Comparison of ENCODE assay signal across 9 cellular contexts in genomic region chrX:136608295-136608933, GRCh38. TPM values are rescaled to one million over a fixed set of nuclear protein-coding genes. Genes with fewer than 3 reads are reported as not detected.
A peak's percentile ranks its signal among the peaks of the same experiment; 100 is the strongest.
DNase-seq lines count a peak whose midpoint lies in the region; ATAC-seq, FAIRE-seq and TF ChIP-seq lines count a peak whose summit lies in the region.
"Had no signal": no experiment of that assay in that cellular context is flagged by ENCODE, and none has a peak within 500 bp of the region (broad histone marks: within the 10 kb centered on the region; RNA-seq: fewer than 3 reads in every experiment).

No MANE protein-coding gene starts in this region.

- TF ChIP-seq RAD21 in SK-N-SH (IDR thresholded peaks at IDR 0.05; ENCODE audit: low read length) (peak; percentile 34; the same call in 1 of the 2 replicates), GM12878 (IDR thresholded peaks at IDR 0.05; ENCODE audit: insufficient read depth, low read depth, low read length) (peak; percentile 64)

- no peaks in the 10 kb centered on the region for H4K20me1 ChIP-seq in SK-N-SH (ENCODE audit: insufficient read depth)
- no peaks in the 10 kb centered on the region for H4K20me1 ChIP-seq in GM12878 (ENCODE audit: control insufficient read depth, insufficient read depth)

- no peak overlapping the region for H3K9ac ChIP-seq in SK-N-SH
- H3K9ac ChIP-seq in GM12878 (ENCODE audit: control insufficient read depth, insufficient read depth, low read length): no peak overlapping the region

- H3K27me3 ChIP-seq in SK-N-SH (ENCODE audit: insufficient read depth): no peaks in the 10 kb centered on the region
- no peaks in the 10 kb centered on the region for H3K27me3 ChIP-seq in GM12878 (replicated peaks in 1 of 2; ENCODE audit: control insufficient read depth in 2 of 2, insufficient read depth in 2 of 2, low read length in 1 of 2)
- H3K27me3 ChIP-seq in thyroid gland: no peaks in the 10 kb centered on the region

- in situ Hi-C loops in GM12878 (cut with MboI): no loop called here

- no TSS peak for BruUV-seq in GM12878 (replicated peaks; lab: Mats Ljungman, UMichigan)

- SMC1A ChIA-PET in GM12878 (lab: Charles Lee; ENCODE audit: uncharacterized antibody, unreplicated experiment): interaction anchor here (0.6 to 6.0 kb wide), 14 partner anchors 9 to 317 kb away, joined by 3 to 100 read pairs (median 4); no protein-coding TSS in a partner anchor

- RAD21 ChIA-PET in GM12878 (lab: Charles Lee; ENCODE audit: unreplicated experiment): interaction anchor here (0.6 to 4.9 kb wide), 9 partner anchors 9 to 107 kb away, joined by 3 to 73 read pairs (median 4); no protein-coding TSS in a partner anchor

- no peak for FAIRE-seq in GM12878 (lab: Jason Lieb, UNC)
- FAIRE-seq: frontal cortex had no signal

- H3K79me2 ChIP-seq in SK-N-SH (ENCODE audit: insufficient read depth): no peaks in the 10 kb centered on the region
- H3K79me2 ChIP-seq in GM12878 (ENCODE audit: control insufficient read depth, insufficient read depth, low read length): no peaks in the 10 kb centered on the region

- H3K4me3 ChIP-seq in SK-N-SH (ENCODE audit: low read depth in 2 of 2, low read length in 1 of 2): no peak overlapping the region
- H3K4me3 ChIP-seq in GM12878: no peak overlapping the region
- no peak overlapping the region for H3K4me3 ChIP-seq in thyroid gland (replicated peaks in 1 of 3)

- H3K4me2 ChIP-seq in SK-N-SH (no peak overlapping the region), GM12878 (ENCODE audit: control insufficient read depth, insufficient read depth) (no peak overlapping the region)

- TF ChIP-seq EP300 in SK-N-SH (IDR thresholded peaks at IDR 0.05; ENCODE audit: borderline replicate concordance in 1 of 2, low read depth in 1 of 2, low read length in 1 of 2) (no peak), GM12878 (IDR thresholded peaks at IDR 0.05; ENCODE audit: borderline replicate concordance in 1 of 2, control insufficient read depth in 1 of 2, low read depth in 2 of 2, low read length in 2 of 2) (no peak)

- 44% methylated on average over 7 of the region's 10 CpGs for WGBS in SK-N-SH (ENCODE audit: low lambda C conversion rate)
- WGBS in GM12878 (ENCODE audit: insufficient coverage, insufficient replicate concordance, low lambda C conversion rate, missing lambda C conversion rate): 35% methylated on average over 10 of the region's 10 CpGs
- 44 to 61% methylated on average over 7 to 10 of the region's 10 CpGs for WGBS in thyroid gland, 2 donors

- CTCF ChIA-PET in SK-N-SH (lab: Yijun Ruan, JAX): no interaction called here
- CTCF ChIA-PET in GM12878 (lab: Yijun Ruan, JAX): interaction anchor here (0.6 to 6.8 kb wide), 24 partner anchors 8 to 316 kb away, joined by 3 to 104 read pairs (median 4); no protein-coding TSS in a partner anchor

- no peaks in the 10 kb centered on the region for H3K9me2 ChIP-seq in SK-N-SH

- ATAC-seq in GM12878 (peak; percentile 80), HG03097 (IDR thresholded peaks at IDR 0.05; ENCODE audit: low FRiP score, unreplicated experiment) (no peak)

- peak; percentile 18 for TF ChIP-seq CTCF in GM20000 (IDR thresholded peaks at IDR 0.05; ENCODE audit: extremely low read depth, missing control alignments)
- 0 out of 2 replicates have a peak, but pooled peaks have one; percentile 32 for TF ChIP-seq CTCF in SK-N-SH (IDR thresholded peaks at IDR 0.05)
- TF ChIP-seq CTCF in GM12878 (IDR thresholded peaks at IDR 0.05 in 2 of 3, conservative IDR thresholded peaks at IDR 0.05 in 1 of 3; ENCODE audit: control insufficient read depth in 2 of 3, extremely low read depth in 1 of 3, insufficient read depth in 1 of 3, low read depth in 3 of 3, low read length in 3 of 3): peak; percentile 14 to 37 (median 29); a peak in 4 of 6 replicates
- peak in 1 of 6 experiments; percentile 16 for TF ChIP-seq CTCF in thyroid gland (IDR thresholded peaks at IDR 0.05)

- no peaks in the 10 kb centered on the region for H3K36me3 ChIP-seq in SK-N-SH (replicated peaks in 1 of 2; ENCODE audit: control insufficient read depth in 1 of 2, insufficient read depth in 2 of 2, low read length in 1 of 2)
- no peaks in the 10 kb centered on the region for H3K36me3 ChIP-seq in GM12878 (ENCODE audit: control insufficient read depth in 2 of 2, insufficient read depth in 2 of 2, low read length in 1 of 2)
- no peaks in the 10 kb centered on the region for H3K36me3 ChIP-seq in thyroid gland

- H2AFZ ChIP-seq in SK-N-SH (ENCODE audit: low read depth): no peak overlapping the region
- H2AFZ ChIP-seq in GM12878 (ENCODE audit: control insufficient read depth, low read depth, low read length): no peak overlapping the region

- DNase-seq in Ammon's horn (ENCODE audit: low spot score) (peak; percentile 52), GM20000 (ENCODE audit: low spot score) (no peak), SK-N-SH (no peak), GM12878 (ENCODE audit: low read depth, low spot score) (no peak), left kidney (ENCODE audit: low read depth, low spot score) (peak; percentile 5), thyroid gland (peak; percentile 7 to 8), occipital lobe (lab: John Stamatoyannopoulos, UW) (no peak)

- no peak overlapping the region for H3K27ac ChIP-seq in SK-N-SH (ENCODE audit: low read depth in 2 of 2, low read length in 1 of 2)
- no peak overlapping the region for H3K27ac ChIP-seq in GM12878 (ENCODE audit: control insufficient read depth, insufficient read depth)
- no peak overlapping the region for H3K27ac ChIP-seq in thyroid gland

- POLR2A ChIA-PET in SK-N-SH (lab: Yijun Ruan, JAX): no interaction called here
- POLR2A ChIA-PET in GM12878 (lab: Charles Lee): interaction anchor here (1.0 to 1.6 kb wide), 2 partner anchors 8 to 87 kb away, joined by 4 read pairs; no protein-coding TSS in a partner anchor

- intact Hi-C loops in GM12878 (cut with micrococcal nuclease; ENCODE audit: unreplicated experiment) (loop anchor here (1.0 kb wide), 1 partner anchor 86 kb away; no protein-coding TSS in a partner anchor), thyroid gland (cut with DNase I) (no loop called here)

- H3K9me3 ChIP-seq in SK-N-SH: no peaks in the 10 kb centered on the region
- H3K9me3 ChIP-seq in GM12878 (replicated peaks; ENCODE audit: control insufficient read depth, insufficient read depth, low read length): peaks cover 2% of the 10 kb centered on the region; the same call in 1 of the 3 replicates
- H3K9me3 ChIP-seq in thyroid gland: no peaks in the 10 kb centered on the region

- no peaks in the 10 kb centered on the region for H3K4me1 ChIP-seq in SK-N-SH (ENCODE audit: control insufficient read depth in 1 of 2, insufficient read depth in 2 of 2, low read depth in 1 of 2, low read length in 1 of 2)
- H3K4me1 ChIP-seq in GM12878 (ENCODE audit: control insufficient read depth, insufficient read depth, low read length): no peaks in the 10 kb centered on the region
- no peaks in the 10 kb centered on the region for H3K4me1 ChIP-seq in thyroid gland

- no peaks in the 10 kb centered on the region for H3F3A ChIP-seq in SK-N-SH (replicated peaks; ENCODE audit: insufficient read depth)

- TF ChIP-seq POLR2A in GM12878 (IDR thresholded peaks at IDR 0.05; ENCODE audit: low read depth, low read length) (no peak), thyroid gland (IDR thresholded peaks at IDR 0.05) (no peak)

TF ChIP-seq in SK-N-SH, 30 proteins besides CTCF, POLR2A, EP300 and RAD21 (continues in another document):
- TF ChIP-seq NFIC (IDR thresholded peaks at IDR 0.05; ENCODE audit: borderline replicate concordance): no peak
- no peak for TF ChIP-seq ELF1 (IDR thresholded peaks at IDR 0.05)
- no peak for TF ChIP-seq MXI1 (IDR thresholded peaks at IDR 0.05; ENCODE audit: low read depth, low read length)
- TF ChIP-seq GATA2 (CRISPR knock-in tag; IDR thresholded peaks at IDR 0.05): no peak
- no peak for TF ChIP-seq RCOR1 (IDR thresholded peaks at IDR 0.05; ENCODE audit: low read length)
- no peak for TF ChIP-seq MAX (IDR thresholded peaks at IDR 0.05; ENCODE audit: low read depth)
- TF ChIP-seq FOXM1 (IDR thresholded peaks at IDR 0.05; ENCODE audit: low read depth): no peak

TF ChIP-seq in GM12878, 131 proteins besides CTCF, POLR2A, EP300 and RAD21 (continues in another document):
- TF ChIP-seq SMC3 (IDR thresholded peaks at IDR 0.05; ENCODE audit: borderline replicate concordance, low read length): peak; percentile 65; the same call in 1 of the 2 replicates

RNA-seq across cellular contexts. Expression of gene CD40LG, which starts 39.5 kb away (rescaled TPM):
- not detected in 2 replicates for polyA plus RNA-seq in SK-N-SH (2012; rRNA removed)
- not detected in 2 replicates for polyA plus RNA-seq in SK-N-SH (2012; cell fraction: cytosol; rRNA removed)
- not detected in 2 replicates for polyA plus RNA-seq in SK-N-SH (2012; cell fraction: nucleus; rRNA removed)
- not detected in 2 replicates for total RNA-seq in GM12878 (2013; cell fraction: nucleolus; rRNA removed)
- total RNA-seq in GM12878 (2014; rRNA removed): not detected in 2 replicates
- total RNA-seq in GM12878 (2014; rRNA removed; fragmentation: Illumina TruSeq; extraction: Trizol): not detected in 2 replicates
- 0.11 and 0.21 TPM in 2 replicates for total RNA-seq in GM12878 (2021)
- not detected for polyA plus RNA-seq in GM12878 (2011; ENCODE audit: low read depth)
- polyA plus RNA-seq in GM12878 (2011; rRNA removed): not detected in 2 replicates
- polyA plus RNA-seq in GM12878 (2011; cell fraction: cytosol; rRNA removed): not detected in 2 replicates
- not detected in 2 replicates for polyA plus RNA-seq in GM12878 (2011; cell fraction: nucleus; rRNA removed)
- not detected in 2 replicates for polyA plus RNA-seq in GM12878 (2012)
- 0.04 and 0.21 TPM in 2 replicates for polyA plus RNA-seq in GM12878 (2014; fragmentation: Illumina TruSeq; extraction: Trizol)
- polyA plus RNA-seq in GM12878 (2014; fragmentation: Nextera tagmentation; extraction: Ambion mirVana): not detected
- polyA plus RNA-seq in GM12878 (2014; rRNA removed): 0.05 TPM in 1 of 2 replicates, not detected in the other
- polyA plus RNA-seq in GM12878 (2016; fragmentation: Nextera tagmentation; extraction: Ambion mirVana): under 1 TPM in 1 of 2 experiments, not detected in 1; 0.18 TPM
- polyA minus RNA-seq in GM12878 (2011; rRNA and poly(A)+ RNA removed): 0.10 TPM in 1 of 2 replicates, not detected in the other
- polyA minus RNA-seq in GM12878 (2011; cell fraction: cytosol; rRNA and poly(A)+ RNA removed): not detected in 2 replicates
- polyA minus RNA-seq in GM12878 (2011; cell fraction: nucleus; rRNA and poly(A)+ RNA removed): not detected in 2 replicates
- total RNA-seq in thyroid gland: not detected
- total RNA-seq in occipital lobe: not detected
- total RNA-seq: frontal cortex had no signal

Comparison
In these comparisons a context has a peak if more than half of its experiments do, and no peak if none do; other contexts are left out.
1. DNase-seq: peak in Ammon's horn (single experiment), left kidney (single experiment) and thyroid gland (2 of 2); none in GM20000 (single experiment), SK-N-SH (single experiment), GM12878 (single experiment) and occipital lobe (single experiment).